ENCODE assay signal across 1 cellular context in genomic region chr22:20783844-20784723, GRCh38.
TF ChIP-seq lines count a peak whose summit lies in the region.

No MANE protein-coding gene starts in this region.

TF ChIP-seq in HCT116, 20 proteins besides CTCF, POLR2A, EP300 and RAD21 (continued from another document):
- TF ChIP-seq TCF7L2 (IDR thresholded peaks at IDR 0.05; ENCODE audit: borderline replicate concordance, extremely low read depth, insufficient read depth, insufficient read length) (no peak), SIN3A (IDR thresholded peaks at IDR 0.05; ENCODE audit: low read depth) (no peak), SRF (IDR thresholded peaks at IDR 0.05; ENCODE audit: low read depth) (no peak), ELF1 (IDR thresholded peaks at IDR 0.05; ENCODE audit: borderline replicate concordance, low read depth) (no peak), ATF3 (IDR thresholded peaks at IDR 0.05) (no peak), EGR1 (IDR thresholded peaks at IDR 0.05; ENCODE audit: low read depth) (no peak), FOSL1 (IDR thresholded peaks at IDR 0.05; ENCODE audit: low read depth) (no peak), ZBTB33 (IDR thresholded peaks at IDR 0.05; ENCODE audit: extremely low read depth, insufficient replicate concordance, low read length) (no peak)
